In the genomic region with DNA sequence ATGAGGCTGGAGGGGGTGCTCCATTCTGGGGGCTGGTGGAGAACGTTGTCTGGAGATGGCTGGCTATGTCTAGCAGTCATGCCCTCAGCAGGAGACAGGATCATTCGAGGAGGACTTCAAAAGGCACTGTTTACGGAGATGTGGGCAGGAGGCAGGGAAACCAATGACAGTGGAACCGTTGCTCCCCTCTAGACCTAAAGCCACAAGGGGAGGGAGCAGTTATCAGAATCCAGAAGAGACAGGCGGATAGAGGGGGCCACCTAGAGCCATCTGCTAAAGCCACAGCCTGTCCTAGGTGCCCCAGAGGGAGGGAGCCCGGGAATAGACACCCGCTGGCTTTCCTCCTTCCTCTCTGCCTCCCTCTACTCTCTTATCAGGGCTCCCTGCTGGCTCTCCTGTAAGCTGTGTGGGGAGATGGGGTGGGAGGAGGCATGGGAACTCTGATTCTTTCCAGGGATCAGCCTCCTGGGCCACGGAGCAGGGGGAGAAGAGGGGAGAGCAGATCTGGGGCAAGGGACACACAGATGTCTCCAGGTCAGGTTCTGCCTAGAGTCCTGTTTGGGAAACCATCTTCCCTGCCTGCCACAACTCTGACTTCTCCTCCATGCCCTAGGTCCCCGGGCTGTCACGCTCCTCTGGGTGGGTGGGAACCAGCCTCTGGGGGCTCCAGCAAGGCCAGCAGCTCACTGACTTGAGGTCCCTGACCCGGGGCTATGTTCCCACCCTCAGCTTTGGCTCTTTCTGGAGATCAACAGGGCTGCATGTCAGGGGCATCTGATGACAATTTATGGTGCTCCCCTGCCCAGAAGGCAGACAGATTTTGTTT, we compare ENCODE assay signal across 1 cellular context.
A peak's percentile ranks its signal among the peaks of the same experiment; 100 is the strongest.
TF ChIP-seq lines count a peak whose summit lies in the region.

No MANE protein-coding gene starts in this region.

TF ChIP-seq in HepG2, 621 proteins besides CTCF, POLR2A, EP300 and RAD21 (continued from another document and continues in another):
- TF ChIP-seq, protein P1, sequence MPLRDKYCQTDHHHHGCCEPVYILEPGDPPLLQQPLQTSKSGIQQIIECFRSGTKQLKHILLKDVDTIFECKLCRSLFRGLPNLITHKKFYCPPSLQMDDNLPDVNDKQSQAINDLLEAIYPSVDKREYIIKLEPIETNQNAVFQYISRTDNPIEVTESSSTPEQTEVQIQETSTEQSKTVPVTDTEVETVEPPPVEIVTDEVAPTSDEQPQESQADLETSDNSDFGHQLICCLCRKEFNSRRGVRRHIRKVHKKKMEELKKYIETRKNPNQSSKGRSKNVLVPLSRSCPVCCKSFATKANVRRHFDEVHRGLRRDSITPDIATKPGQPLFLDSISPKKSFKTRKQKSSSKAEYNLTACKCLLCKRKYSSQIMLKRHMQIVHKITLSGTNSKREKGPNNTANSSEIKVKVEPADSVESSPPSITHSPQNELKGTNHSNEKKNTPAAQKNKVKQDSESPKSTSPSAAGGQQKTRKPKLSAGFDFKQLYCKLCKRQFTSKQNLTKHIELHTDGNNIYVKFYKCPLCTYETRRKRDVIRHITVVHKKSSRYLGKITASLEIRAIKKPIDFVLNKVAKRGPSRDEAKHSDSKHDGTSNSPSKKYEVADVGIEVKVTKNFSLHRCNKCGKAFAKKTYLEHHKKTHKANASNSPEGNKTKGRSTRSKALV (CRISPR knock-in tag; IDR thresholded peaks at IDR 0.05), result no peak
- peak; percentile 20 for TF ChIP-seq YY1 (IDR thresholded peaks at IDR 0.05; ENCODE audit: insufficient read depth, insufficient replicate concordance, low read depth, low read length)
- peak; percentile 28; the same call in 1 of the 2 replicates for TF ChIP-seq ZFP90 (CRISPR knock-in tag; IDR thresholded peaks at IDR 0.05; ENCODE audit: borderline replicate concordance)
- TF ChIP-seq STAG1 (CRISPR knock-in tag; IDR thresholded peaks at IDR 0.05), result peak; percentile 86
- TF ChIP-seq ZNF687 (CRISPR knock-in tag; IDR thresholded peaks at IDR 0.05), result peak; percentile 54
- TF ChIP-seq ZNF33B (CRISPR knock-in tag; IDR thresholded peaks at IDR 0.05), result no peak
- TF ChIP-seq ZIK1 (CRISPR knock-in tag; IDR thresholded peaks at IDR 0.05; ENCODE audit: borderline replicate concordance, low read depth), result peak; percentile 18; the same call in 1 of the 2 replicates
- 0 out of 2 replicates have a peak, but pooled peaks have one; percentile 61 for TF ChIP-seq CHCHD3 (CRISPR knock-in tag; IDR thresholded peaks at IDR 0.05)
- no peak for TF ChIP-seq MAFF (IDR thresholded peaks at IDR 0.05; ENCODE audit: low read depth, low read length)
- no peak for TF ChIP-seq ZNF777 (CRISPR knock-in tag; IDR thresholded peaks at IDR 0.05)
- TF ChIP-seq, protein P2, sequence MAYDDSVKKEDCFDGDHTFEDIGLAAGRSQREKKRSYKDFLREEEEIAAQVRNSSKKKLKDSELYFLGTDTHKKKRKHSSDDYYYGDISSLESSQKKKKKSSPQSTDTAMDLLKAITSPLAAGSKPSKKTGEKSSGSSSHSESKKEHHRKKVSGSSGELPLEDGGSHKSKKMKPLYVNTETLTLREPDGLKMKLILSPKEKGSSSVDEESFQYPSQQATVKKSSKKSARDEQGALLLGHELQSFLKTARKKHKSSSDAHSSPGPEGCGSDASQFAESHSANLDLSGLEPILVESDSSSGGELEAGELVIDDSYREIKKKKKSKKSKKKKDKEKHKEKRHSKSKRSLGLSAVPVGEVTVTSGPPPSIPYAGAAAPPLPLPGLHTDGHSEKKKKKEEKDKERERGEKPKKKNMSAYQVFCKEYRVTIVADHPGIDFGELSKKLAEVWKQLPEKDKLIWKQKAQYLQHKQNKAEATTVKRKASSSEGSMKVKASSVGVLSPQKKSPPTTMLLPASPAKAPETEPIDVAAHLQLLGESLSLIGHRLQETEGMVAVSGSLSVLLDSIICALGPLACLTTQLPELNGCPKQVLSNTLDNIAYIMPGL (CRISPR knock-in tag; IDR thresholded peaks at IDR 0.05; ENCODE audit: borderline replicate concordance in 1 of 2, low read depth in 1 of 2), result 0 out of 4 replicates have a peak, but pooled peaks have one; percentile 24 to 26
- peak; percentile 43; the same call in 1 of the 2 replicates for TF ChIP-seq ZNF263 (CRISPR knock-in tag; IDR thresholded peaks at IDR 0.05)
- peak; percentile 86 for TF ChIP-seq SMC3 (IDR thresholded peaks at IDR 0.05; ENCODE audit: low read length)
- 0 out of 2 replicates have a peak, but pooled peaks have one; percentile 59 for TF ChIP-seq ZSCAN21 (CRISPR knock-in tag; IDR thresholded peaks at IDR 0.05; ENCODE audit: borderline replicate concordance)
- TF ChIP-seq ZNF547 (CRISPR knock-in tag; IDR thresholded peaks at IDR 0.05), result 0 out of 2 replicates have a peak, but pooled peaks have one; percentile 42
- TF ChIP-seq, protein P3, sequence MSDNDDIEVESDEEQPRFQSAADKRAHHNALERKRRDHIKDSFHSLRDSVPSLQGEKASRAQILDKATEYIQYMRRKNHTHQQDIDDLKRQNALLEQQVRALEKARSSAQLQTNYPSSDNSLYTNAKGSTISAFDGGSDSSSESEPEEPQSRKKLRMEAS (IDR thresholded peaks at IDR 0.05), result peak; percentile 23; the same call in 1 of the 2 replicates
- no peak for TF ChIP-seq ELK4 (CRISPR knock-in tag; IDR thresholded peaks at IDR 0.05; ENCODE audit: borderline replicate concordance)
- TF ChIP-seq, protein P4, sequence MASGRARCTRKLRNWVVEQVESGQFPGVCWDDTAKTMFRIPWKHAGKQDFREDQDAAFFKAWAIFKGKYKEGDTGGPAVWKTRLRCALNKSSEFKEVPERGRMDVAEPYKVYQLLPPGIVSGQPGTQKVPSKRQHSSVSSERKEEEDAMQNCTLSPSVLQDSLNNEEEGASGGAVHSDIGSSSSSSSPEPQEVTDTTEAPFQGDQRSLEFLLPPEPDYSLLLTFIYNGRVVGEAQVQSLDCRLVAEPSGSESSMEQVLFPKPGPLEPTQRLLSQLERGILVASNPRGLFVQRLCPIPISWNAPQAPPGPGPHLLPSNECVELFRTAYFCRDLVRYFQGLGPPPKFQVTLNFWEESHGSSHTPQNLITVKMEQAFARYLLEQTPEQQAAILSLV (CRISPR knock-in tag; IDR thresholded peaks at IDR 0.05; ENCODE audit: borderline replicate concordance), result peak; percentile 46; the same call in 1 of the 2 replicates
- TF ChIP-seq, protein P5, sequence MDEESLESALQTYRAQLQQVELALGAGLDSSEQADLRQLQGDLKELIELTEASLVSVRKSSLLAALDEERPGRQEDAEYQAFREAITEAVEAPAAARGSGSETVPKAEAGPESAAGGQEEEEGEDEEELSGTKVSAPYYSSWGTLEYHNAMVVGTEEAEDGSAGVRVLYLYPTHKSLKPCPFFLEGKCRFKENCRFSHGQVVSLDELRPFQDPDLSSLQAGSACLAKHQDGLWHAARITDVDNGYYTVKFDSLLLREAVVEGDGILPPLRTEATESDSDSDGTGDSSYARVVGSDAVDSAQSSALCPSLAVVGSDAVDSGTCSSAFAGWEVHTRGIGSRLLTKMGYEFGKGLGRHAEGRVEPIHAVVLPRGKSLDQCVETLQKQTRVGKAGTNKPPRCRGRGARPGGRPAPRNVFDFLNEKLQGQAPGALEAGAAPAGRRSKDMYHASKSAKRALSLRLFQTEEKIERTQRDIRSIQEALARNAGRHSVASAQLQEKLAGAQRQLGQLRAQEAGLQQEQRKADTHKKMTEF (CRISPR knock-in tag; IDR thresholded peaks at IDR 0.05), result 0 out of 2 replicates have a peak, but pooled peaks have one; percentile 25
- TF ChIP-seq, protein P6, sequence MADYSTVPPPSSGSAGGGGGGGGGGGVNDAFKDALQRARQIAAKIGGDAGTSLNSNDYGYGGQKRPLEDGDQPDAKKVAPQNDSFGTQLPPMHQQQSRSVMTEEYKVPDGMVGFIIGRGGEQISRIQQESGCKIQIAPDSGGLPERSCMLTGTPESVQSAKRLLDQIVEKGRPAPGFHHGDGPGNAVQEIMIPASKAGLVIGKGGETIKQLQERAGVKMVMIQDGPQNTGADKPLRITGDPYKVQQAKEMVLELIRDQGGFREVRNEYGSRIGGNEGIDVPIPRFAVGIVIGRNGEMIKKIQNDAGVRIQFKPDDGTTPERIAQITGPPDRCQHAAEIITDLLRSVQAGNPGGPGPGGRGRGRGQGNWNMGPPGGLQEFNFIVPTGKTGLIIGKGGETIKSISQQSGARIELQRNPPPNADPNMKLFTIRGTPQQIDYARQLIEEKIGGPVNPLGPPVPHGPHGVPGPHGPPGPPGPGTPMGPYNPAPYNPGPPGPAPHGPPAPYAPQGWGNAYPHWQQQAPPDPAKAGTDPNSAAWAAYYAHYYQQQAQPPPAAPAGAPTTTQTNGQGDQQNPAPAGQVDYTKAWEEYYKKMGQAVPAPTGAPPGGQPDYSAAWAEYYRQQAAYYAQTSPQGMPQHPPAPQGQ (CRISPR knock-in tag; IDR thresholded peaks at IDR 0.05; ENCODE audit: borderline replicate concordance), result no peak
- 0 out of 2 replicates have a peak, but pooled peaks have one; percentile 39 for TF ChIP-seq ZNF451 (CRISPR knock-in tag; IDR thresholded peaks at IDR 0.05)
- TF ChIP-seq ZNF724P (CRISPR knock-in tag; IDR thresholded peaks at IDR 0.05; ENCODE audit: borderline replicate concordance), result peak; percentile 63; the same call in 1 of the 2 replicates
- peak; percentile 40 for TF ChIP-seq ZMYM4 (CRISPR knock-in tag; IDR thresholded peaks at IDR 0.05)
- TF ChIP-seq HNRNPUL1 (IDR thresholded peaks at IDR 0.05; ENCODE audit: low read depth, low read length), result no peak
- TF ChIP-seq PAWR (CRISPR knock-in tag; IDR thresholded peaks at IDR 0.05; ENCODE audit: borderline replicate concordance), result 0 out of 2 replicates have a peak, but pooled peaks have one; percentile 82
- TF ChIP-seq, protein P7, sequence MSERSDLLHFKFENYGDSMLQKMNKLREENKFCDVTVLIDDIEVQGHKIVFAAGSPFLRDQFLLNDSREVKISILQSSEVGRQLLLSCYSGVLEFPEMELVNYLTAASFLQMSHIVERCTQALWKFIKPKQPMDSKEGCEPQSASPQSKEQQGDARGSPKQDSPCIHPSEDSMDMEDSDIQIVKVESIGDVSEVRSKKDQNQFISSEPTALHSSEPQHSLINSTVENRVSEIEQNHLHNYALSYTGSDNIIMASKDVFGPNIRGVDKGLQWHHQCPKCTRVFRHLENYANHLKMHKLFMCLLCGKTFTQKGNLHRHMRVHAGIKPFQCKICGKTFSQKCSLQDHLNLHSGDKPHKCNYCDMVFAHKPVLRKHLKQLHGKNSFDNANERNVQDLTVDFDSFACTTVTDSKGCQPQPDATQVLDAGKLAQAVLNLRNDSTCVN (CRISPR knock-in tag; IDR thresholded peaks at IDR 0.05; ENCODE audit: borderline replicate concordance), result peak; percentile 83
- TF ChIP-seq, protein P8, sequence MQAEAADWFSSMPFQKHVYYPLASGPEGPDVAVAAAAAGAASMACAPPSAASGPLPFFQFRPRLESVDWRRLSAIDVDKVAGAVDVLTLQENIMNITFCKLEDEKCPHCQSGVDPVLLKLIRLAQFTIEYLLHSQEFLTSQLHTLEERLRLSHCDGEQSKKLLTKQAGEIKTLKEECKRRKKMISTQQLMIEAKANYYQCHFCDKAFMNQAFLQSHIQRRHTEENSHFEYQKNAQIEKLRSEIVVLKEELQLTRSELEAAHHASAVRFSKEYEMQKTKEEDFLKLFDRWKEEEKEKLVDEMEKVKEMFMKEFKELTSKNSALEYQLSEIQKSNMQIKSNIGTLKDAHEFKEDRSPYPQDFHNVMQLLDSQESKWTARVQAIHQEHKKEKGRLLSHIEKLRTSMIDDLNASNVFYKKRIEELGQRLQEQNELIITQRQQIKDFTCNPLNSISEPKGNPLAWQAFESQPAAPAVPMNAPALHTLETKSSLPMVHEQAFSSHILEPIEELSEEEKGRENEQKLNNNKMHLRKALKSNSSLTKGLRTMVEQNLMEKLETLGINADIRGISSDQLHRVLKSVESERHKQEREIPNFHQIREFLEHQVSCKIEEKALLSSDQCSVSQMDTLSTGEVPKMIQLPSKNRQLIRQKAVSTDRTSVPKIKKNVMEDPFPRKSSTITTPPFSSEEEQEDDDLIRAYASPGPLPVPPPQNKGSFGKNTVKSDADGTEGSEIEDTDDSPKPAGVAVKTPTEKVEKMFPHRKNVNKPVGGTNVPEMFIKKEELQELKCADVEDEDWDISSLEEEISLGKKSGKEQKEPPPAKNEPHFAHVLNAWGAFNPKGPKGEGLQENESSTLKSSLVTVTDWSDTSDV (CRISPR knock-in tag; IDR thresholded peaks at IDR 0.05), result no peak
- 0 out of 2 replicates have a peak, but pooled peaks have one; percentile 40 for TF ChIP-seq KAT8 (CRISPR knock-in tag; IDR thresholded peaks at IDR 0.05)
- TF ChIP-seq FOXA1 (IDR thresholded peaks at IDR 0.05), result no peak
- TF ChIP-seq FOXA1 (CRISPR knock-in tag; IDR thresholded peaks at IDR 0.05), result 0 out of 2 replicates have a peak, but pooled peaks have one; percentile 5
- TF ChIP-seq ZNF749 (CRISPR knock-in tag; IDR thresholded peaks at IDR 0.05; ENCODE audit: borderline replicate concordance), result 0 out of 2 replicates have a peak, but pooled peaks have one; percentile 50
